1 cellular context compared by ENCODE assay signal in the genomic region with DNA sequence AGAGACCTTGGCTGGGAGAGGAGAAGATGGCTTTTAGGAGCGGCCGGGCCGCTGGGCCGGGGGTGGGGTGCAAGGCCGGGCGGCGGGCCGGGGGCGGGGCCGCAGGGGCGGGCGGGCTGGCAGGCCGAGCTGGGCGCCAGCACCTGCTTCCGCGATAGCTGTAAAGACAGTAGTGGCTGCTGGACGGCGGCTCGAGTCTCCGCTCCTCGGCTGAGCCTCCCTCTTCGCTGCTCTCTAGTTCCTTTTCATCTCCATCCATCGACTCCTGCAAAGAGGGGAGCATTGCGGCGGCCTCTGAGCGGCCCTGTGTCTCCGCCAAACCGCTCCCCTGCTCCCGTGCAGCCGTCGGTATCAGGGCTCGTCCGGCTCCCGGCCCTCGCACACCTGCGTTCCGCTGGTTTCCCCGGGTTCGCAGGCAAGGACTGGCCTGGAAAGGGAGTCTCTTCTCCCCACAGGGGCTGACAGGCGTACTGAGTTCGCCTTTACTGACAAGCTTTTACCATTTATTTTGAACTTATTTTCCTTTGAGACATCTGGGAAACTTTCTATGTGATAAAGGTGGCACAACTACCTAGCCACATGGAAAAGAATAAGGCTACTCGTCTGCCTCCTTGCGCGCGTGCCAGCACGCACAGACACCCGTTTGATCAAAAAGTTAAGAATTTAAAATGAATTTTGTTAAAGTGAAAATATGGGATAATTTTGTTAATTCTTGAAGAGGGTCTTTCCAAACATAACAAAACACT.
TF ChIP-seq lines count a peak whose summit lies in the region.

A gene with protein sequence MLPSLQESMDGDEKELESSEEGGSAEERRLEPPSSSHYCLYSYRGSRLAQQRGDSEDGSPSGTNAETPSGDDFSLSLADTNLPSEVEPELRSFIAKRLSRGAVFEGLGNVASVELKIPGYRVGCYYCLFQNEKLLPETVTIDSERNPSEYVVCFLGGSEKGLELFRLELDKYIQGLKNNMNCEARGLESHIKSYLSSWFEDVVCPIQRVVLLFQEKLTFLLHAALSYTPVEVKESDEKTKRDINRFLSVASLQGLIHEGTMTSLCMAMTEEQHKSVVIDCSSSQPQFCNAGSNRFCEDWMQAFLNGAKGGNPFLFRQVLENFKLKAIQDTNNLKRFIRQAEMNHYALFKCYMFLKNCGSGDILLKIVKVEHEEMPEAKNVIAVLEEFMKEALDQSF (minus strand): TSS at position 317 of the 746 bp plus-strand sequence. CDS start 34 bp downstream, at position 283.

TF ChIP-seq in H1, 55 proteins besides CTCF, POLR2A, EP300 and RAD21 (continues in another document):
- TF ChIP-seq TAF7 (optimal IDR thresholded peaks at IDR 0.05; ENCODE audit: borderline replicate concordance, low read depth, low read length): peak; percentile 84
- TF ChIP-seq GABPA (IDR thresholded peaks at IDR 0.05; ENCODE audit: borderline replicate concordance, insufficient read depth, low read length): peak; percentile 90
- TF ChIP-seq CBX5 (IDR thresholded peaks at IDR 0.05; ENCODE audit: low read depth, low read length): no peak
- peak; percentile 94 for TF ChIP-seq TAF1 (IDR thresholded peaks at IDR 0.05; ENCODE audit: low read depth, low read length)
- peak; percentile 69; the same call in 1 of the 2 replicates for TF ChIP-seq POLR2AphosphoS5 (IDR thresholded peaks at IDR 0.05; ENCODE audit: low read depth, low read length)
- no peak for TF ChIP-seq KDM4A (IDR thresholded peaks at IDR 0.05; ENCODE audit: low read depth, low read length, severe bottlenecking)
- TF ChIP-seq TCF12 (IDR thresholded peaks at IDR 0.05; ENCODE audit: low read depth, low read length): 0 out of 2 replicates have a peak, but pooled peaks have one; percentile 44
- TF ChIP-seq HDAC6 (IDR thresholded peaks at IDR 0.05; ENCODE audit: low read depth, low read length): no peak
- TF ChIP-seq, protein P1, sequence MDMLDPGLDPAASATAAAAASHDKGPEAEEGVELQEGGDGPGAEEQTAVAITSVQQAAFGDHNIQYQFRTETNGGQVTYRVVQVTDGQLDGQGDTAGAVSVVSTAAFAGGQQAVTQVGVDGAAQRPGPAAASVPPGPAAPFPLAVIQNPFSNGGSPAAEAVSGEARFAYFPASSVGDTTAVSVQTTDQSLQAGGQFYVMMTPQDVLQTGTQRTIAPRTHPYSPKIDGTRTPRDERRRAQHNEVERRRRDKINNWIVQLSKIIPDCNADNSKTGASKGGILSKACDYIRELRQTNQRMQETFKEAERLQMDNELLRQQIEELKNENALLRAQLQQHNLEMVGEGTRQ (IDR thresholded peaks at IDR 0.05; ENCODE audit: low read length): no peak
- TF ChIP-seq BACH1 (IDR thresholded peaks at IDR 0.05; ENCODE audit: low read length): no peak
- TF ChIP-seq SIN3A (conservative IDR thresholded peaks at IDR 0.05 in 1 of 2, IDR thresholded peaks at IDR 0.05 in 1 of 2; ENCODE audit: low read depth in 1 of 2, low read length in 2 of 2): peak; percentile 74 to 90; a peak in 2 of 4 replicates
- TF ChIP-seq SP1 (IDR thresholded peaks at IDR 0.05; ENCODE audit: low read depth, low read length): peak; percentile 77; the same call in 1 of the 2 replicates
- TF ChIP-seq NANOG (IDR thresholded peaks at IDR 0.05; ENCODE audit: insufficient read depth, low read depth, low read length, poor library complexity, severe bottlenecking): no peak
- 0 out of 2 replicates have a peak, but pooled peaks have one; percentile 25 for TF ChIP-seq E2F6 (IDR thresholded peaks at IDR 0.05)
- no peak for TF ChIP-seq BRCA1 (IDR thresholded peaks at IDR 0.05; ENCODE audit: low read depth, low read length)
- 0 out of 2 replicates have a peak, but pooled peaks have one; percentile 33 for TF ChIP-seq GTF2F1 (IDR thresholded peaks at IDR 0.05; ENCODE audit: borderline replicate concordance, low read depth, low read length)
- TF ChIP-seq FOSL1 (IDR thresholded peaks at IDR 0.05; ENCODE audit: insufficient read depth, low read depth, low read length): no peak
- TF ChIP-seq SP4 (IDR thresholded peaks at IDR 0.05; ENCODE audit: low read length): no peak
- TF ChIP-seq SIRT6 (IDR thresholded peaks at IDR 0.05; ENCODE audit: low read length): no peak
- no peak for TF ChIP-seq ATF3 (IDR thresholded peaks at IDR 0.05; ENCODE audit: insufficient read depth, low read depth, low read length)
- peak; percentile 86 for TF ChIP-seq PHF8 (conservative IDR thresholded peaks at IDR 0.05; ENCODE audit: low read depth, low read length)
- no peak for TF ChIP-seq KDM1A (IDR thresholded peaks at IDR 0.05; ENCODE audit: borderline replicate concordance, low read length)
- 0 out of 2 replicates have a peak, but pooled peaks have one; percentile 22 for TF ChIP-seq POU5F1 (IDR thresholded peaks at IDR 0.05; ENCODE audit: low read depth, low read length)
- no peak for TF ChIP-seq NRF1 (IDR thresholded peaks at IDR 0.05; ENCODE audit: low read depth, low read length)
- no peak for TF ChIP-seq ATF2 (IDR thresholded peaks at IDR 0.05; ENCODE audit: low read length)
- peak; percentile 47; the same call in 1 of the 2 replicates for TF ChIP-seq SRF (IDR thresholded peaks at IDR 0.05; ENCODE audit: low read depth, low read length)
- TF ChIP-seq MAFK (IDR thresholded peaks at IDR 0.05; ENCODE audit: low read depth, low read length): no peak
- TF ChIP-seq CEBPB (IDR thresholded peaks at IDR 0.05; ENCODE audit: low read depth, low read length): no peak
- TF ChIP-seq MAX (IDR thresholded peaks at IDR 0.05): peak; percentile 80
- no peak for TF ChIP-seq BCL11A (IDR thresholded peaks at IDR 0.05; ENCODE audit: low read depth in 2 of 2, low read length in 2 of 2)
- peak; percentile 95 for TF ChIP-seq TBP (IDR thresholded peaks at IDR 0.05; ENCODE audit: low read depth, low read length)
- TF ChIP-seq, protein P2, sequence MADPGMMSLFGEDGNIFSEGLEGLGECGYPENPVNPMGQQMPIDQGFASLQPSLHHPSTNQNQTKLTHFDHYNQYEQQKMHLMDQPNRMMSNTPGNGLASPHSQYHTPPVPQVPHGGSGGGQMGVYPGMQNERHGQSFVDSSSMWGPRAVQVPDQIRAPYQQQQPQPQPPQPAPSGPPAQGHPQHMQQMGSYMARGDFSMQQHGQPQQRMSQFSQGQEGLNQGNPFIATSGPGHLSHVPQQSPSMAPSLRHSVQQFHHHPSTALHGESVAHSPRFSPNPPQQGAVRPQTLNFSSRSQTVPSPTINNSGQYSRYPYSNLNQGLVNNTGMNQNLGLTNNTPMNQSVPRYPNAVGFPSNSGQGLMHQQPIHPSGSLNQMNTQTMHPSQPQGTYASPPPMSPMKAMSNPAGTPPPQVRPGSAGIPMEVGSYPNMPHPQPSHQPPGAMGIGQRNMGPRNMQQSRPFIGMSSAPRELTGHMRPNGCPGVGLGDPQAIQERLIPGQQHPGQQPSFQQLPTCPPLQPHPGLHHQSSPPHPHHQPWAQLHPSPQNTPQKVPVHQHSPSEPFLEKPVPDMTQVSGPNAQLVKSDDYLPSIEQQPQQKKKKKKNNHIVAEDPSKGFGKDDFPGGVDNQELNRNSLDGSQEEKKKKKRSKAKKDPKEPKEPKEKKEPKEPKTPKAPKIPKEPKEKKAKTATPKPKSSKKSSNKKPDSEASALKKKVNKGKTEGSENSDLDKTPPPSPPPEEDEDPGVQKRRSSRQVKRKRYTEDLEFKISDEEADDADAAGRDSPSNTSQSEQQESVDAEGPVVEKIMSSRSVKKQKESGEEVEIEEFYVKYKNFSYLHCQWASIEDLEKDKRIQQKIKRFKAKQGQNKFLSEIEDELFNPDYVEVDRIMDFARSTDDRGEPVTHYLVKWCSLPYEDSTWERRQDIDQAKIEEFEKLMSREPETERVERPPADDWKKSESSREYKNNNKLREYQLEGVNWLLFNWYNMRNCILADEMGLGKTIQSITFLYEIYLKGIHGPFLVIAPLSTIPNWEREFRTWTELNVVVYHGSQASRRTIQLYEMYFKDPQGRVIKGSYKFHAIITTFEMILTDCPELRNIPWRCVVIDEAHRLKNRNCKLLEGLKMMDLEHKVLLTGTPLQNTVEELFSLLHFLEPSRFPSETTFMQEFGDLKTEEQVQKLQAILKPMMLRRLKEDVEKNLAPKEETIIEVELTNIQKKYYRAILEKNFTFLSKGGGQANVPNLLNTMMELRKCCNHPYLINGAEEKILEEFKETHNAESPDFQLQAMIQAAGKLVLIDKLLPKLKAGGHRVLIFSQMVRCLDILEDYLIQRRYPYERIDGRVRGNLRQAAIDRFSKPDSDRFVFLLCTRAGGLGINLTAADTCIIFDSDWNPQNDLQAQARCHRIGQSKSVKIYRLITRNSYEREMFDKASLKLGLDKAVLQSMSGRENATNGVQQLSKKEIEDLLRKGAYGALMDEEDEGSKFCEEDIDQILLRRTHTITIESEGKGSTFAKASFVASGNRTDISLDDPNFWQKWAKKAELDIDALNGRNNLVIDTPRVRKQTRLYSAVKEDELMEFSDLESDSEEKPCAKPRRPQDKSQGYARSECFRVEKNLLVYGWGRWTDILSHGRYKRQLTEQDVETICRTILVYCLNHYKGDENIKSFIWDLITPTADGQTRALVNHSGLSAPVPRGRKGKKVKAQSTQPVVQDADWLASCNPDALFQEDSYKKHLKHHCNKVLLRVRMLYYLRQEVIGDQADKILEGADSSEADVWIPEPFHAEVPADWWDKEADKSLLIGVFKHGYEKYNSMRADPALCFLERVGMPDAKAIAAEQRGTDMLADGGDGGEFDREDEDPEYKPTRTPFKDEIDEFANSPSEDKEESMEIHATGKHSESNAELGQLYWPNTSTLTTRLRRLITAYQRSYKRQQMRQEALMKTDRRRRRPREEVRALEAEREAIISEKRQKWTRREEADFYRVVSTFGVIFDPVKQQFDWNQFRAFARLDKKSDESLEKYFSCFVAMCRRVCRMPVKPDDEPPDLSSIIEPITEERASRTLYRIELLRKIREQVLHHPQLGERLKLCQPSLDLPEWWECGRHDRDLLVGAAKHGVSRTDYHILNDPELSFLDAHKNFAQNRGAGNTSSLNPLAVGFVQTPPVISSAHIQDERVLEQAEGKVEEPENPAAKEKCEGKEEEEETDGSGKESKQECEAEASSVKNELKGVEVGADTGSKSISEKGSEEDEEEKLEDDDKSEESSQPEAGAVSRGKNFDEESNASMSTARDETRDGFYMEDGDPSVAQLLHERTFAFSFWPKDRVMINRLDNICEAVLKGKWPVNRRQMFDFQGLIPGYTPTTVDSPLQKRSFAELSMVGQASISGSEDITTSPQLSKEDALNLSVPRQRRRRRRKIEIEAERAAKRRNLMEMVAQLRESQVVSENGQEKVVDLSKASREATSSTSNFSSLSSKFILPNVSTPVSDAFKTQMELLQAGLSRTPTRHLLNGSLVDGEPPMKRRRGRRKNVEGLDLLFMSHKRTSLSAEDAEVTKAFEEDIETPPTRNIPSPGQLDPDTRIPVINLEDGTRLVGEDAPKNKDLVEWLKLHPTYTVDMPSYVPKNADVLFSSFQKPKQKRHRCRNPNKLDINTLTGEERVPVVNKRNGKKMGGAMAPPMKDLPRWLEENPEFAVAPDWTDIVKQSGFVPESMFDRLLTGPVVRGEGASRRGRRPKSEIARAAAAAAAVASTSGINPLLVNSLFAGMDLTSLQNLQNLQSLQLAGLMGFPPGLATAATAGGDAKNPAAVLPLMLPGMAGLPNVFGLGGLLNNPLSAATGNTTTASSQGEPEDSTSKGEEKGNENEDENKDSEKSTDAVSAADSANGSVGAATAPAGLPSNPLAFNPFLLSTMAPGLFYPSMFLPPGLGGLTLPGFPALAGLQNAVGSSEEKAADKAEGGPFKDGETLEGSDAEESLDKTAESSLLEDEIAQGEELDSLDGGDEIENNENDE (IDR thresholded peaks at IDR 0.05; ENCODE audit: insufficient replicate concordance, low read length): no peak
- TF ChIP-seq HDAC2 (IDR thresholded peaks at IDR 0.05; ENCODE audit: borderline replicate concordance in 1 of 2, low read depth in 2 of 2, low read length in 2 of 2): peak in 1 of 2 experiments; percentile 64; a peak in 1 of 4 replicates
- TF ChIP-seq JUND (IDR thresholded peaks at IDR 0.05; ENCODE audit: low read length): peak; percentile 43; the same call in 1 of the 2 replicates
- TF ChIP-seq RFX5 (IDR thresholded peaks at IDR 0.05; ENCODE audit: borderline replicate concordance, low read depth, low read length): no peak
- TF ChIP-seq EZH2 (IDR thresholded peaks at IDR 0.05; ENCODE audit: low read depth, low read length, severe bottlenecking): no peak
- TF ChIP-seq KDM5A (IDR thresholded peaks at IDR 0.05; ENCODE audit: low read length): peak; percentile 88; the same call in 1 of the 2 replicates
- peak; percentile 96 for TF ChIP-seq RBBP5 (IDR thresholded peaks at IDR 0.05; ENCODE audit: borderline replicate concordance, low read depth, low read length)
- TF ChIP-seq CTBP2 (IDR thresholded peaks at IDR 0.05; ENCODE audit: borderline replicate concordance, insufficient read depth, insufficient read length, low read length): peak; percentile 89
- no peak for TF ChIP-seq CHD1 (IDR thresholded peaks at IDR 0.05; ENCODE audit: low read depth, low read length)
- no peak for TF ChIP-seq RNF2 (IDR thresholded peaks at IDR 0.05; ENCODE audit: borderline replicate concordance, low read depth, low read length, missing control alignments, poor library complexity, severe bottlenecking)
- peak; percentile 72; the same call in 1 of the 2 replicates for TF ChIP-seq CREB1 (IDR thresholded peaks at IDR 0.05)
- TF ChIP-seq RXRA (IDR thresholded peaks at IDR 0.05; ENCODE audit: insufficient read depth, low read depth, low read length): no peak
- 0 out of 2 replicates have a peak, but pooled peaks have one; percentile 37 for TF ChIP-seq TEAD4 (IDR thresholded peaks at IDR 0.05; ENCODE audit: low read depth, low read length)
- TF ChIP-seq JUN (IDR thresholded peaks at IDR 0.05; ENCODE audit: low read depth, low read length): no peak
- TF ChIP-seq SUZ12 (IDR thresholded peaks at IDR 0.05; ENCODE audit: low read length): no peak
- no peak for TF ChIP-seq ZNF274 (IDR thresholded peaks at IDR 0.05; ENCODE audit: borderline replicate concordance, extremely low read depth, low read length)
- TF ChIP-seq ASH2L (IDR thresholded peaks at IDR 0.05; ENCODE audit: low read length): peak; percentile 97
- TF ChIP-seq EGR1 (IDR thresholded peaks at IDR 0.05; ENCODE audit: borderline replicate concordance, low read depth, low read length): no peak
